In genomic region chr3:112093180-112093522, GRCh38 we compare ENCODE assay signal across 1 cellular context.
TF ChIP-seq lines count a peak whose summit lies in the region.

No MANE protein-coding gene starts in this region.

TF ChIP-seq in GM23338, 12 proteins besides CTCF, POLR2A, EP300 and RAD21 (continued from another document):
- no peak for TF ChIP-seq ZNF462 (CRISPR knock-in tag; IDR thresholded peaks at IDR 0.05)
TF ChIP-seq in GM23338: peak in this region for 0.
